8 cellular contexts compared by ENCODE assay signal in genomic region chr12:93847517-93848452, GRCh38.
DNase-seq lines count a peak whose midpoint lies in the region; ATAC-seq and TF ChIP-seq lines count a peak whose summit lies in the region.

No MANE protein-coding gene starts in this region.

- H3K4me1 ChIP-seq in A673 (ENCODE audit: insufficient read depth, low read length, poor library complexity, severe bottlenecking) (no peaks in the 10 kb centered on the region), SJCRH30 (no peaks in the 10 kb centered on the region)

- CTCF ChIA-PET in A673 (lab: Charles Lee) = no interaction called here

- H3K9me3 ChIP-seq in A673 (ENCODE audit: low read depth, low read length, poor library complexity, severe bottlenecking) (no peaks in the 10 kb centered on the region), SJCRH30 (replicated peaks) (no peaks in the 10 kb centered on the region)

- no peak overlapping the region for H3K4me3 ChIP-seq in A673 (ENCODE audit: low read depth, low read length, poor library complexity, severe bottlenecking)
- no peak overlapping the region for H3K4me3 ChIP-seq in SJCRH30

- peak overlapping the region; percentile 39 for H3K4me3 Mint-ChIP-seq in T-helper 2 cell treated with Interferon-gamma antibody and Interleukin-4, amounts not matched to agents 5 μg/mL and 100 μg/mL, for 36 hours

- DNase-seq in left ventricle myocardium superior (no peak), Right ventricle myocardium inferior (ENCODE audit: missing footprints) (no peak), A673 (ENCODE audit: low spot score) (no peak), SJCRH30 (no peak), NCI-H345 (lab: John Stamatoyannopoulos, UW) (no peak)
- DNase-seq in T-helper 2 cell treated with Interferon-gamma antibody and Interleukin-4, amounts not matched to agents 5 μg/mL and 100 μg/mL, for 36 hours (ENCODE audit: low spot score) = no peak
- no peak for DNase-seq in activated CD4-positive, CD25-positive, alpha-beta regulatory T cell treated with anti-CD3 and anti-CD28 coated beads, Interleukin-2, amount 50 U/mL, for 72 hours

- H3K27me3 ChIP-seq in A673 (replicated peaks; ENCODE audit: insufficient read depth, low read depth, low read length, poor library complexity) (no peaks in the 10 kb centered on the region), SJCRH30 (no peaks in the 10 kb centered on the region)

- H3K27ac Mint-ChIP-seq in T-helper 2 cell treated with Interferon-gamma antibody and Interleukin-4, amounts not matched to agents 5 μg/mL and 100 μg/mL, for 36 hours = peak overlapping the region; percentile 84

- peaks cover 19% of the 10 kb centered on the region for H3K9me3 Mint-ChIP-seq in T-helper 2 cell treated with Interferon-gamma antibody and Interleukin-4, amounts not matched to agents 5 μg/mL and 100 μg/mL, for 36 hours

- intact Hi-C loops in left ventricle myocardium superior (cut with micrococcal nuclease) (no loop called here), Right ventricle myocardium inferior (cut with DNase I) (no loop called here), A673 (cut with micrococcal nuclease; ENCODE audit: unreplicated experiment) (no loop called here)

- POLR2A ChIA-PET in A673 (lab: Charles Lee; ENCODE audit: low non-redundant PET) = no interaction called here

- H3K36me3 Mint-ChIP-seq in T-helper 2 cell treated with Interferon-gamma antibody and Interleukin-4, amounts not matched to agents 5 μg/mL and 100 μg/mL, for 36 hours (ENCODE audit: low read depth) = peaks cover 22% of the 10 kb centered on the region

- H3K27ac ChIP-seq in A673 (ENCODE audit: low read depth, low read length, poor library complexity, severe bottlenecking) (no peak overlapping the region), SJCRH30 (no peak overlapping the region)

- no TSS peak for BruUV-seq in A673 (replicated peaks; lab: Mats Ljungman, UMichigan)

- no peak for TF ChIP-seq CTCF in A673 (conservative IDR thresholded peaks at IDR 0.05; ENCODE audit: low read depth, low read length)

- ATAC-seq in left ventricle myocardium superior = peak; percentile 17
- no peak for ATAC-seq in Right ventricle myocardium inferior
- peak; percentile 78 for ATAC-seq in HG03097 (IDR thresholded peaks at IDR 0.05; ENCODE audit: low FRiP score, unreplicated experiment)

- peaks cover 5% of the 10 kb centered on the region for H3K27me3 Mint-ChIP-seq in T-helper 2 cell treated with Interferon-gamma antibody and Interleukin-4, amounts not matched to agents 5 μg/mL and 100 μg/mL, for 36 hours (ENCODE audit: low read depth)

- peaks cover 66% of the 10 kb centered on the region for H3K4me1 Mint-ChIP-seq in T-helper 2 cell treated with Interferon-gamma antibody and Interleukin-4, amounts not matched to agents 5 μg/mL and 100 μg/mL, for 36 hours (ENCODE audit: low read depth)

- no peaks in the 10 kb centered on the region for H3K36me3 ChIP-seq in A673 (ENCODE audit: insufficient read depth, low read length, poor library complexity, severe bottlenecking)
- H3K36me3 ChIP-seq in SJCRH30 = no peaks in the 10 kb centered on the region
